2 cellular contexts compared by ENCODE assay signal in the genomic region with DNA sequence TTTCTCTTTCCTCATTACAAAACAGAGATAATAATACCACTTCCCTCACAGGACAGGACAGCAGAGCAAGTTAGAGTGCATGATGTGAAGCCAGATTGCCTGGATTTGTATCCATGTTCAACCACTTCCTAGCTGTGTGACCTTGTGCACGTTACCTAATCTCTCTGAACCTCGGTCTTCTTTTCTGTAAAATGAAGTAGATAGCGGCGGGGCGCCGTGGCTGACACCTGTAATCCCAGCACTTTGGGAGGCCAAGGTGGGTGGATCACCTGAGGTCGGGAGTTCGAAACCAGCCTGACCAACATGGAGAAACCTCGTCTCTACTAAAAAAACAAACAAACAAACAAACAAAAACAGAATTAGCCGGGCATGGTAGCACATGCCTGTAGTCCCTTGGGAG.
TF ChIP-seq lines count a peak whose summit lies in the region.

No MANE protein-coding gene starts in this region.

TF ChIP-seq in A549, 52 proteins besides CTCF, POLR2A, EP300 and RAD21:
- TF ChIP-seq ZFP36 (IDR thresholded peaks at IDR 0.05; ENCODE audit: borderline replicate concordance, partially characterized antibody), result peak; percentile 11

TF ChIP-seq in HepG2, 621 proteins besides CTCF, POLR2A, EP300 and RAD21:
- TF ChIP-seq, protein P1, sequence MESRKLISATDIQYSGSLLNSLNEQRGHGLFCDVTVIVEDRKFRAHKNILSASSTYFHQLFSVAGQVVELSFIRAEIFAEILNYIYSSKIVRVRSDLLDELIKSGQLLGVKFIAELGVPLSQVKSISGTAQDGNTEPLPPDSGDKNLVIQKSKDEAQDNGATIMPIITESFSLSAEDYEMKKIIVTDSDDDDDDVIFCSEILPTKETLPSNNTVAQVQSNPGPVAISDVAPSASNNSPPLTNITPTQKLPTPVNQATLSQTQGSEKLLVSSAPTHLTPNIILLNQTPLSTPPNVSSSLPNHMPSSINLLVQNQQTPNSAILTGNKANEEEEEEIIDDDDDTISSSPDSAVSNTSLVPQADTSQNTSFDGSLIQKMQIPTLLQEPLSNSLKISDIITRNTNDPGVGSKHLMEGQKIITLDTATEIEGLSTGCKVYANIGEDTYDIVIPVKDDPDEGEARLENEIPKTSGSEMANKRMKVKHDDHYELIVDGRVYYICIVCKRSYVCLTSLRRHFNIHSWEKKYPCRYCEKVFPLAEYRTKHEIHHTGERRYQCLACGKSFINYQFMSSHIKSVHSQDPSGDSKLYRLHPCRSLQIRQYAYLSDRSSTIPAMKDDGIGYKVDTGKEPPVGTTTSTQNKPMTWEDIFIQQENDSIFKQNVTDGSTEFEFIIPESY (CRISPR knock-in tag; IDR thresholded peaks at IDR 0.05), result peak; percentile 58; the same call in 1 of the 2 replicates
- peak; percentile 85 for TF ChIP-seq ZNF768 (CRISPR knock-in tag; IDR thresholded peaks at IDR 0.05)
